1 cellular context compared by ENCODE assay signal in genomic region chr1:57232500-57232899, GRCh38.
TF ChIP-seq lines count a peak whose summit lies in the region.

No MANE protein-coding gene starts in this region.

TF ChIP-seq in SK-N-SH treated with all-trans-retinoic acid at 6 μM for 48 hours, 23 proteins besides CTCF, POLR2A, EP300 and RAD21 (continued from another document):
- TF ChIP-seq SNAI2 (CRISPR knock-in tag; IDR thresholded peaks at IDR 0.05) (no peak), PPARA (CRISPR knock-in tag; IDR thresholded peaks at IDR 0.05; ENCODE audit: borderline replicate concordance) (no peak), CREB5 (CRISPR knock-in tag; IDR thresholded peaks at IDR 0.05; ENCODE audit: low read depth) (no peak)
